Comparison of ENCODE assay signal across 29 cellular contexts in genomic region chr14:62882967-62883366, GRCh38.
"Had no signal": no experiment of that assay in that cellular context is flagged by ENCODE, and none has a peak within 500 bp of the region (broad histone marks: within the 10 kb centered on the region; RNA-seq: fewer than 3 reads in every experiment).

No MANE protein-coding gene starts in this region.

- H3K79me2 ChIP-seq: hepatocyte had no signal

- H3K4me1 ChIP-seq: colonic mucosa, esophagus muscularis mucosa, esophagus squamous epithelium, foreskin keratinocyte, gastrocnemius medialis, gastroesophageal sphincter, heart left ventricle, heart right ventricle had no signal

- H3K4me3 ChIP-seq: colonic mucosa, coronary artery, dorsolateral prefrontal cortex, esophagus muscularis mucosa, esophagus squamous epithelium, gastrocnemius medialis, gastroesophageal sphincter, heart left ventricle, heart right ventricle, hepatocyte had no signal

- H3K27ac Mint-ChIP-seq: dendritic cell treated with granulocyte-macrophage colony-stimulating factor and Interleukin-4, amounts not matched to agents 40 ng/mL and 50 ng/mL, for 4 days; effector memory CD8-positive, alpha-beta T cell; endodermal cell had no signal

- H2AFZ ChIP-seq: hepatocyte had no signal

- H3K4me3 Mint-ChIP-seq: dendritic cell treated with granulocyte-macrophage colony-stimulating factor and Interleukin-4, amounts not matched to agents 40 ng/mL and 50 ng/mL, for 4 days; effector memory CD8-positive, alpha-beta T cell; endodermal cell had no signal

- H3K27ac ChIP-seq: colonic mucosa, coronary artery, dorsolateral prefrontal cortex, epithelial cell of prostate, esophagus muscularis mucosa, esophagus squamous epithelium, foreskin keratinocyte, gastrocnemius medialis, gastroesophageal sphincter, heart left ventricle, heart right ventricle, hepatocyte had no signal

- H3K4me2 ChIP-seq: hepatocyte had no signal

- DNase-seq: colonic mucosa; cortex of kidney; dermis blood vessel endothelial cell; dorsolateral prefrontal cortex; effector CD4-positive, alpha-beta T cell; effector CD8-positive, alpha-beta T cell; effector memory CD4-positive, alpha-beta T cell; effector memory CD8-positive, alpha-beta T cell; endodermal cell; erythroblast; esophagus squamous epithelium; foreskin fibroblast; foreskin keratinocyte; foreskin melanocyte; gastrocnemius medialis; glutamatergic neuron; head of caudate nucleus; heart left ventricle; heart right ventricle had no signal

- ATAC-seq: effector memory CD8-positive, alpha-beta T cell; esophagus mucosa; foreskin keratinocyte; gastrocnemius medialis; gastroesophageal sphincter; heart left ventricle; heart right ventricle had no signal

- FAIRE-seq: endometrium, endothelial cell of umbilical vein, frontal cortex had no signal

- H3K27me3 Mint-ChIP-seq: dendritic cell treated with granulocyte-macrophage colony-stimulating factor and Interleukin-4, amounts not matched to agents 40 ng/mL and 50 ng/mL, for 4 days; effector memory CD8-positive, alpha-beta T cell had no signal

- H3K27me3 ChIP-seq: colonic mucosa, dorsolateral prefrontal cortex, esophagus muscularis mucosa, esophagus squamous epithelium, foreskin keratinocyte, gastrocnemius medialis, gastroesophageal sphincter, heart left ventricle, heart right ventricle, hepatocyte had no signal

- H3K9me3 ChIP-seq: colonic mucosa, esophagus muscularis mucosa, esophagus squamous epithelium, gastrocnemius medialis, gastroesophageal sphincter, heart left ventricle had no signal

- H3K9me3 Mint-ChIP-seq: dendritic cell treated with granulocyte-macrophage colony-stimulating factor and Interleukin-4, amounts not matched to agents 40 ng/mL and 50 ng/mL, for 4 days; effector memory CD8-positive, alpha-beta T cell had no signal

- H3K36me3 ChIP-seq: colonic mucosa, esophagus muscularis mucosa, esophagus squamous epithelium, gastrocnemius medialis, gastroesophageal sphincter, heart left ventricle, heart right ventricle had no signal
